1 cellular context compared by ENCODE assay signal in the genomic region with DNA sequence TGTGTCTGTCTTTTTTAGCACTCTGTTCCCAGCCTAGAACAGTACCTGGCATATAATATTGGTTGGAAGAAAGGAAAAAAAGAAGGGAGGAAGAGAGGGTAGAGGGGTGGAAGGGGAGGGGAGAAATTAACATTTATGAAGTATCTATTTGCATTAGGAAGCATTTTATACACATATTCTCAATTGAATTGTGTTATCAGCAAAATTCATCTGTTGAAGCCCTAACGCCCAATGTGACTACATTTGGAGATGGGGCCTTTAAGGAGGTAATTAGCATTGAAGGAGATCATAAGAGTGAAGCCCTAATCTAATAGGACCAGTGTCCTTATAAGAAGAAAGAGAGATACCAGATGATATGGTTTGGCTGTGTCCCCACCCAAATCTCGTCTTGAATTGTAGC.
TF ChIP-seq lines count a peak whose summit lies in the region.

No MANE protein-coding gene starts in this region.

TF ChIP-seq in K562, 482 proteins besides CTCF, POLR2A, EP300 and RAD21 (continued from another document):
- TF ChIP-seq, protein P1, sequence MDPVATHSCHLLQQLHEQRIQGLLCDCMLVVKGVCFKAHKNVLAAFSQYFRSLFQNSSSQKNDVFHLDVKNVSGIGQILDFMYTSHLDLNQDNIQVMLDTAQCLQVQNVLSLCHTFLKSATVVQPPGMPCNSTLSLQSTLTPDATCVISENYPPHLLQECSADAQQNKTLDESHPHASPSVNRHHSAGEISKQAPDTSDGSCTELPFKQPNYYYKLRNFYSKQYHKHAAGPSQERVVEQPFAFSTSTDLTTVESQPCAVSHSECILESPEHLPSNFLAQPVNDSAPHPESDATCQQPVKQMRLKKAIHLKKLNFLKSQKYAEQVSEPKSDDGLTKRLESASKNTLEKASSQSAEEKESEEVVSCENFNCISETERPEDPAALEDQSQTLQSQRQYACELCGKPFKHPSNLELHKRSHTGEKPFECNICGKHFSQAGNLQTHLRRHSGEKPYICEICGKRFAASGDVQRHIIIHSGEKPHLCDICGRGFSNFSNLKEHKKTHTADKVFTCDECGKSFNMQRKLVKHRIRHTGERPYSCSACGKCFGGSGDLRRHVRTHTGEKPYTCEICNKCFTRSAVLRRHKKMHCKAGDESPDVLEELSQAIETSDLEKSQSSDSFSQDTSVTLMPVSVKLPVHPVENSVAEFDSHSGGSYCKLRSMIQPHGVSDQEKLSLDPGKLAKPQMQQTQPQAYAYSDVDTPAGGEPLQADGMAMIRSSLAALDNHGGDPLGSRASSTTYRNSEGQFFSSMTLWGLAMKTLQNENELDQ (CRISPR knock-in tag; IDR thresholded peaks at IDR 0.05; ENCODE audit: borderline replicate concordance), result no peak
